8 cellular contexts compared by ENCODE assay signal in the genomic region with DNA sequence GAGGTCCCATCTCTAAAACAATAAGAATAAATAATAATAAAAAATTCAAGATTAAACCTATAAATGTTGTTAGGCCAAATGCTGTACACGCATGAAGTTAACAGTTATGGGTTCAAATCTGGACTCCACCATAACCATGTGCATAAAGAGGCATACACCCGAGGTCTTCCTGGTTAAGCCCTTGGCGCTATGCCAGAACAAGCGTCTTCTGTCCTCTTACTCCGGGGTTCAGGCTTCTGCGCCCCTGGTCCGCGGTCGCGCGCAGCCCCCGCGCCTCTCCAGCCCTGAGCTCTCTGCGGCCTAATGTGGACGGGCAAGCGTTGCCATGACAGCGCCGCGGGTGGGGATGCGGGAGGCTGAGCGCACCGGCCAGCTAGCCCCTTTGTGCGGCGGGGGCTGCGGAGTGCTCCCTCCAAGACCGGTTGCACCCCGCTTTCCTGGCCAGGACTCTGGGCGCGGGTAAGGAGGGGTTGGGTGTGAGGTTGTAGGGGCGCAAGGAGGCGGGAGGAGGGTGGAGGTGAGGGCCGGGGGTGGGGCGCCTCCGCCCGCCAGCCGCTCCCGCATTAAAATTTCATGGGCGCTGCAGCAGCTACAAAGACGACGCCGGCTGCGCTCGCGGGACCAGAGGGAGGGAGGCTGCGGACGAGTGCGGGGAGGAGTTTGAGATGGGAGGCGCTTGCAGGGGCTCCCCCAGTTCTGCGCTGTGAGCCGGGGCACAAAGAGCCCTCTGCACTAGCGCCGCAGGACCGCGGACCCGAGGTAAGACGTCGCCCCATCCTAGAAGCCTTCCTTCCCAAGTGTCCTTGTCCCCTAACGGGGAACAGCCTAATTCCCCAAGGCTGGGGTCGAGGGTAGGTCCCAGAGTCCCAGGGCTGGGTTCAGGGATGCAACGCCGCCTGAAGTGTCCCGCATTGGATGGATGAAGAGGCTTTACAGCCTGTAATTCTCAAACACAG. TPM values are rescaled to one million over a fixed set of nuclear protein-coding genes. Genes with fewer than 3 reads are reported as not detected.
DNase-seq lines count a peak whose midpoint lies in the region; ATAC-seq and TF ChIP-seq lines count a peak whose summit lies in the region.

Gene MIAT, plus strand, starts transcription at position 693 of the 956 bp plus-strand sequence.

- H3K4me3 ChIP-seq in GM12875 (ENCODE audit: low read depth, low read length), result peak within 1 kb of the TSS; percentile 47

- no peak for TF ChIP-seq CTCF in GM12875 (IDR thresholded peaks at IDR 0.05; ENCODE audit: borderline replicate concordance, insufficient read depth, low read depth, low read length)

- peak; percentile 22 for DNase-seq in NCI-H128 (lab: John Stamatoyannopoulos, UW; ENCODE audit: unreplicated experiment)
- DNase-seq in activated CD8-positive, alpha-beta memory T cell treated with anti-CD3 and anti-CD28 coated beads, Interleukin-2, amount 50 U/mL, for 4 hours, result peak; percentile 70
- DNase-seq in occipital lobe (lab: John Stamatoyannopoulos, UW), result peak; percentile 76
- DNase-seq in DMS79 (lab: John Stamatoyannopoulos, UW), result no peak
- no peak for DNase-seq in NCI-H774 (lab: John Stamatoyannopoulos, UW)
- no peak for DNase-seq in pons (ENCODE audit: low spot score)

- ATAC-seq in esophagus mucosa, result peak; percentile 36

RNA-seq across cellular contexts. Expression of gene MIAT, which starts in this region (rescaled TPM):
- total RNA-seq in esophagus mucosa (1.1 TPM), occipital lobe (221 TPM)

Comparison
In these comparisons a context has a peak if more than half of its experiments do, and no peak if none do; other contexts are left out.
1. RNA of gene MIAT (total RNA-seq): 221 TPM in occipital lobe (single experiment); 1.1 TPM in esophagus mucosa (single experiment); every median in the first group is over 100 times any median in the second.
2. DNase-seq: peak in NCI-H128 (single experiment), activated CD8-positive, alpha-beta memory T cell treated with anti-CD3 and anti-CD28 coated beads, Interleukin-2, amount 50 U/mL, for 4 hours (single experiment) and occipital lobe (single experiment); none in DMS79 (single experiment), NCI-H774 (single experiment) and pons (single experiment).